Comparison of ENCODE assay signal across 28 cellular contexts in the genomic region with DNA sequence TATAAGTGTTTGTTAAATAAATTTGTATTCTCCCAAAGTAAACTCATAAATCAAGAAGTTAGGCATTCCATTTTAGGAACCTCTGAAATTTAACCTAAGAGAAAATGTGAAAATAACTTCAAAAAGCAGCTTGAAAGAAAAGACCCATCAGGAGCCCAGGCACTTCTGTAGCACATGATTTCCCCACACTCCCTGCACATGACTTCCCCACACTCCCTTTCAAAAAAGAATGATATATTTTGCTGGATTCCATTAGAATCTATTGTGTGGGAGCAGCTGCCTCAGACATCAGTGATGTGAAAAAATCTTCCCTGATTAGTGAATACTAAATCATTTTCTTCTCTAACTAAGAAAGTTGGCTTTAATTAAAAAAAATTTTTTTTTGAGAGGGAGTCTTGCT.
"Had no signal": no experiment of that assay in that cellular context is flagged by ENCODE, and none has a peak within 500 bp of the region (broad histone marks: within the 10 kb centered on the region; RNA-seq: fewer than 3 reads in every experiment).

No MANE protein-coding gene starts in this region.

- H3K4me3 Mint-ChIP-seq: activated CD4-positive, alpha-beta memory T cell treated with anti-CD3 and anti-CD28 coated beads, Interleukin-2, amount 10 ng/mL, durations not matched to agents 7 days and 5 days; activated CD8-positive, alpha-beta memory T cell treated with anti-CD3 and anti-CD28 coated beads, Interleukin-2, amount 10 ng/mL, durations not matched to agents 7 days and 5 days; activated naive CD4-positive, alpha-beta T cell treated with anti-CD3 and anti-CD28 coated beads, Interleukin-2, amount 10 ng/mL, durations not matched to agents 7 days and 5 days; activated naive CD8-positive, alpha-beta T cell; activated naive CD8-positive, alpha-beta T cell treated with anti-CD3 and anti-CD28 coated beads, Interleukin-2, amount 50 U/mL, for 24 hours; brain had no signal

- H3K9me3 Mint-ChIP-seq: activated CD4-positive, alpha-beta memory T cell treated with anti-CD3 and anti-CD28 coated beads, Interleukin-2, amount 10 ng/mL, durations not matched to agents 7 days and 5 days; activated naive CD4-positive, alpha-beta T cell treated with anti-CD3 and anti-CD28 coated beads, Interleukin-2, amount 10 ng/mL, durations not matched to agents 7 days and 5 days; activated naive CD8-positive, alpha-beta T cell treated with anti-CD3 and anti-CD28 coated beads, Interleukin-2, amount 50 U/mL, for 24 hours; brain had no signal

- ATAC-seq: activated CD8-positive, alpha-beta memory T cell treated with anti-CD3 and anti-CD28 coated beads, Interleukin-2, amount 10 ng/mL, durations not matched to agents 7 days and 5 days; activated naive CD8-positive, alpha-beta T cell treated with anti-CD3 and anti-CD28 coated beads, Interleukin-2, amount 50 U/mL, for 24 hours; Panc1 had no signal

- H3K9ac ChIP-seq: KMS-11 had no signal

- H3K27me3 Mint-ChIP-seq: activated CD4-positive, alpha-beta memory T cell treated with anti-CD3 and anti-CD28 coated beads, Interleukin-2, amount 10 ng/mL, durations not matched to agents 7 days and 5 days; activated CD8-positive, alpha-beta memory T cell treated with anti-CD3 and anti-CD28 coated beads, Interleukin-2, amount 10 ng/mL, durations not matched to agents 7 days and 5 days; activated naive CD8-positive, alpha-beta T cell; activated naive CD8-positive, alpha-beta T cell treated with anti-CD3 and anti-CD28 coated beads, Interleukin-2, amount 50 U/mL, for 24 hours; brain had no signal

- H3K36me3 Mint-ChIP-seq: activated naive CD4-positive, alpha-beta T cell treated with anti-CD3 and anti-CD28 coated beads, Interleukin-2, amount 10 ng/mL, durations not matched to agents 7 days and 5 days; activated naive CD8-positive, alpha-beta T cell had no signal

- H3K27ac ChIP-seq: KMS-11, WERI-Rb-1 had no signal

- H3K4me2 ChIP-seq: KMS-11 had no signal

- H3K27ac Mint-ChIP-seq: activated CD4-positive, alpha-beta memory T cell treated with anti-CD3 and anti-CD28 coated beads, Interleukin-2, amount 10 ng/mL, durations not matched to agents 7 days and 5 days; activated CD8-positive, alpha-beta memory T cell treated with anti-CD3 and anti-CD28 coated beads, Interleukin-2, amount 10 ng/mL, durations not matched to agents 7 days and 5 days; activated naive CD4-positive, alpha-beta T cell treated with anti-CD3 and anti-CD28 coated beads, Interleukin-2, amount 10 ng/mL, durations not matched to agents 7 days and 5 days; activated naive CD8-positive, alpha-beta T cell; activated naive CD8-positive, alpha-beta T cell treated with anti-CD3 and anti-CD28 coated beads, Interleukin-2, amount 50 U/mL, for 24 hours had no signal

- H3K36me3 ChIP-seq: WERI-Rb-1 had no signal

- DNase-seq: activated CD4-positive, alpha-beta memory T cell treated with anti-CD3 and anti-CD28 coated beads, Interleukin-2, amount 10 ng/mL, durations not matched to agents 7 days and 5 days; activated CD4-positive, alpha-beta T cell treated with anti-CD3 and anti-CD28 coated beads for 1 hour; activated CD4-positive, alpha-beta T cell treated with anti-CD3 and anti-CD28 coated beads for 48 hours; activated CD4-positive, CD25-positive, alpha-beta regulatory T cell; activated CD8-positive, alpha-beta memory T cell treated with anti-CD3 and anti-CD28 coated beads for 24 hours; activated CD8-positive, alpha-beta memory T cell treated with anti-CD3 and anti-CD28 coated beads, Interleukin-2, amount 10 ng/mL, durations not matched to agents 7 days and 5 days; activated CD8-positive, alpha-beta memory T cell treated with anti-CD3 and anti-CD28 coated beads, Interleukin-2, amount 50 U/mL, for 48 hours; activated effector memory CD4-positive, alpha-beta T cell treated with Interleukin-2 at 50 U/mL for 16 hours; activated naive CD4-positive, alpha-beta T cell treated with anti-CD3 and anti-CD28 coated beads, Interleukin-2, amount 10 ng/mL, durations not matched to agents 7 days and 5 days; activated naive CD8-positive, alpha-beta T cell treated with anti-CD3 and anti-CD28 coated beads, Interleukin-2, amount 50 U/mL, for 24 hours; activated T-cell treated with anti-CD3 and anti-CD28 coated beads, Interleukin-2, amount 50 U/mL, for 48 hours; anterior cingulate cortex; MM.1S; NCI-H1092 treated with DMSO at 0.1 percent for 48 hours; NCI-H1417 treated with DMSO at 0.1 percent for 48 hours; NCI-H187 treated with DMSO at 0.1 percent for 48 hours; NCI-H2081; NCI-H2171 treated with DMSO at 0.1 percent for 48 hours; NCI-H226; NCI-H446 treated with DMSO at 0.1 percent for 48 hours; NCI-H524; SHP77 treated with DMSO at 0.1 percent for 48 hours; T1000; WERI-Rb-1 had no signal
